In genomic region chr18:22363867-22364463, GRCh38 we compare ENCODE assay signal across 1 cellular context.
TF ChIP-seq lines count a peak whose summit lies in the region.

No MANE protein-coding gene starts in this region.

TF ChIP-seq in GM23338, 12 proteins besides CTCF, POLR2A, EP300 and RAD21 (continued from another document):
- no peak for TF ChIP-seq ZNF462 (CRISPR knock-in tag; IDR thresholded peaks at IDR 0.05)
- TF ChIP-seq POLR2AphosphoS5 (IDR thresholded peaks at IDR 0.05; ENCODE audit: low read depth): no peak
